Comparison of ENCODE assay signal across 7 cellular contexts in the genomic region with DNA sequence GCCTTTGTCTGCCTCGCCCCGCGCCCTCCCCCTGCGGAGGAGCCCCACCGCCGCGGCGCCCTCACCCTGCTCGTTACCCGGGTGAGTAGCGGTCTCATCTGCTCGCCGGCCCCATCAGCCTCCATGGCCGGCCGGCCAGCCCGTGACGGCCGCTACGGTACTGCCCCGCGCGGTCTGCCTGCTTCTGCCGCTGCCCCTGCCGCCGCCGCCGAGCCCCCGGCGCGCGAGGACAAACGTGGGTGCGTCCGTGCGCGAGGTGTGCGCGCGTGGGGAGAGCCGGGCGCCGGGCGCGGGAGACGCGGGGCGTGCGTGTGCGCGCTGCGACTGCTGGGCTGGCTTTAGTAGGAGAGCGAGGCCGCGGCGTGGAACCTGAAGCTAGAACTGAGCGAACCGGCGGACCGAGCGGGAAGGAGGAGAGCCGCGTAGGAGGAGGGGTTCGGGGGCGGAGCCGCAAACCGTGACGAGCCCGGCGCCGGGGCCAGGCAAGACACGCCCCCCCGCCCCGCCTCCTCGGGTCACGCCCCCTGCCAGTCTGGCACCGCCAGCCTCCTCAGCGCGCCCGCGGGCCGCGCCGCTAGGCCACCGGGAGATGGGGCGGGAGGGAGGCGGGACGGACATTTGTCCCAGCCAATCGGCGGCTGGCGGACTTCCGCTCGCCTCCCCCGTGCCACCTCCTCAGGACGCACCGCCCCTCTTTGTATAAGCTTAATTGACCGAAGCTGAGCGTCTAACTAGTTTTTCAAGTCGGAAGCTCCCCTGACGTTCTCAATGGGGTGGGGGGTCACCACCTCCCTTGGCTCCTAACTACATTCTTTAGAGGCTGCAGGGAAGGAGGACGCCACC. TPM values are rescaled to one million over a fixed set of nuclear protein-coding genes. Genes with fewer than 3 reads are reported as not detected.
A peak's percentile ranks its signal among the peaks of the same experiment; 100 is the strongest.
DNase-seq lines count a peak whose midpoint lies in the region; ATAC-seq, FAIRE-seq and TF ChIP-seq lines count a peak whose summit lies in the region.

Gene SLC4A7, minus strand, starts transcription at position 383 of the 843 bp plus-strand sequence. Its CDS starts 258 bp downstream, at position 125.

- H3K9me3 Mint-ChIP-seq in T-helper 2 cell treated with Interferon-gamma antibody and Interleukin-4, amounts not matched to agents 5 μg/mL and 100 μg/mL, for 36 hours = no peaks in the 10 kb centered on the region
- no peaks in the 10 kb centered on the region for H3K9me3 Mint-ChIP-seq in astrocyte (ENCODE audit: unreplicated experiment)

- H3K4me3 ChIP-seq in astrocyte (ENCODE audit: insufficient read depth, low read depth, low read length) = peak within 1 kb of the TSS; percentile 86

- peak within 1 kb of the TSS; percentile 99 for H3K4me3 Mint-ChIP-seq in T-helper 2 cell treated with Interferon-gamma antibody and Interleukin-4, amounts not matched to agents 5 μg/mL and 100 μg/mL, for 36 hours
- peak within 1 kb of the TSS; percentile 95 for H3K4me3 Mint-ChIP-seq in astrocyte (ENCODE audit: unreplicated experiment)

- peak within 1 kb of the TSS; percentile 92 for H3K9ac ChIP-seq in astrocyte (ENCODE audit: low read length)

- peak within 1 kb of the TSS; percentile 89 for H3K27ac ChIP-seq in astrocyte (ENCODE audit: low read depth, low read length)

- peak within 1 kb of the TSS; percentile 99 for H3K27ac Mint-ChIP-seq in T-helper 2 cell treated with Interferon-gamma antibody and Interleukin-4, amounts not matched to agents 5 μg/mL and 100 μg/mL, for 36 hours
- peak within 1 kb of the TSS; percentile 98 for H3K27ac Mint-ChIP-seq in astrocyte (ENCODE audit: unreplicated experiment)

- no peaks in the 10 kb centered on the region for H3K36me3 ChIP-seq in astrocyte (ENCODE audit: insufficient read depth, low read length)

- H3K9me3 ChIP-seq in astrocyte (ENCODE audit: insufficient read depth, low read depth, low read length) = no peaks in the 10 kb centered on the region

- H3K4me1 Mint-ChIP-seq in T-helper 2 cell treated with Interferon-gamma antibody and Interleukin-4, amounts not matched to agents 5 μg/mL and 100 μg/mL, for 36 hours (ENCODE audit: low read depth) = peaks cover 33% of the 10 kb centered on the region
- H3K4me1 Mint-ChIP-seq in astrocyte (ENCODE audit: low read depth, unreplicated experiment) = peaks cover 16% of the 10 kb centered on the region

- no peak for TF ChIP-seq CTCF in astrocyte (IDR thresholded peaks at IDR 0.05; ENCODE audit: insufficient read depth, low read depth, low read length)

- peaks cover 33% of the 10 kb centered on the region for H3K36me3 Mint-ChIP-seq in T-helper 2 cell treated with Interferon-gamma antibody and Interleukin-4, amounts not matched to agents 5 μg/mL and 100 μg/mL, for 36 hours (ENCODE audit: low read depth)
- H3K36me3 Mint-ChIP-seq in astrocyte (ENCODE audit: low read depth, unreplicated experiment) = no peaks in the 10 kb centered on the region

- H3K4me1 ChIP-seq in astrocyte (ENCODE audit: insufficient read depth, low read length) = peaks cover 7% of the 10 kb centered on the region

- peak within 1 kb of the TSS; percentile 90 for H3K4me2 ChIP-seq in astrocyte (ENCODE audit: low read length)

- peak within 1 kb of the TSS; percentile 91 for H2AFZ ChIP-seq in astrocyte (ENCODE audit: low read depth, low read length)

- no peaks in the 10 kb centered on the region for H3K27me3 Mint-ChIP-seq in T-helper 2 cell treated with Interferon-gamma antibody and Interleukin-4, amounts not matched to agents 5 μg/mL and 100 μg/mL, for 36 hours (ENCODE audit: low read depth)
- H3K27me3 Mint-ChIP-seq in astrocyte (ENCODE audit: low read depth, unreplicated experiment) = no peaks in the 10 kb centered on the region

- peaks cover 53% of the 10 kb centered on the region for H3K79me2 ChIP-seq in astrocyte (ENCODE audit: insufficient read depth, low read length)

- ATAC-seq in GM18502 (IDR thresholded peaks at IDR 0.05; ENCODE audit: poor library complexity, unreplicated experiment) (peak; percentile 92), HG02970 (IDR thresholded peaks at IDR 0.05; ENCODE audit: low FRiP score, unreplicated experiment) (peak; percentile 97)

- FAIRE-seq in astrocyte (lab: Jason Lieb, UNC) = no peak

- peaks cover 42% of the 10 kb centered on the region for H4K20me1 ChIP-seq in astrocyte (ENCODE audit: insufficient read depth, low read length)

- no peaks in the 10 kb centered on the region for H3K27me3 ChIP-seq in astrocyte (ENCODE audit: insufficient read depth, low read length)

- DNase-seq in NCI-H1930 (lab: John Stamatoyannopoulos, UW) (peak; percentile 79 to 85), astrocyte (ENCODE audit: low read depth) (peak; percentile 87), hepatic stellate cell (ENCODE audit: low spot score) (peak; percentile 93), renal cortical epithelial cell (ENCODE audit: low read depth) (peak; percentile 88)
- peak; percentile 97 for DNase-seq in T-helper 2 cell treated with Interferon-gamma antibody and Interleukin-4, amounts not matched to agents 5 μg/mL and 100 μg/mL, for 36 hours (ENCODE audit: low spot score)

RNA-seq across cellular contexts. Expression of gene SLC4A7, which starts in this region (rescaled TPM):
- total RNA-seq in astrocyte (66.7 and 68.7 TPM in 2 replicates), renal cortical epithelial cell (105 and 195 TPM in 2 replicates)

Comparison
In these comparisons a context has a peak if more than half of its experiments do, and no peak if none do; other contexts are left out.
1. Peak in every context shown above with its lines: DNase-seq, ATAC-seq, H3K4me3 ChIP-seq and H3K27ac ChIP-seq.